ENCODE assay signal across 21 cellular contexts in genomic region chr7:74427974-74428373, GRCh38.
"Had no signal": no experiment of that assay in that cellular context is flagged by ENCODE, and none has a peak within 500 bp of the region (broad histone marks: within the 10 kb centered on the region; RNA-seq: fewer than 3 reads in every experiment).

No MANE protein-coding gene starts in this region.

- H3K4me3 ChIP-seq: cardiac muscle cell, heart right ventricle, lower lobe of right lung, ovary, tibial artery had no signal

- H3K36me3 ChIP-seq: cardiac muscle cell, heart right ventricle, lower lobe of right lung, ovary, tibial artery had no signal

- ATAC-seq: activated CD4-positive, alpha-beta T cell treated with anti-CD3 and anti-CD28 coated beads for 36 hours; activated T-cell treated with anti-CD3 and anti-CD28 coated beads, Interleukin-2, amount 50 U/mL, for 72 hours; heart right ventricle; left lobe of liver; lower lobe of right lung; naive thymus-derived CD4-positive, alpha-beta T cell; right cardiac atrium had no signal

- FAIRE-seq: endometrium had no signal

- H3K4me1 ChIP-seq: lower lobe of right lung had no signal

- H3K9me3 ChIP-seq: heart right ventricle, lower lobe of right lung, ovary, tibial artery had no signal

- H3K27me3 ChIP-seq: cardiac muscle cell, heart right ventricle, ovary, tibial artery had no signal

- DNase-seq: activated B cell treated with CpG ODN at 0.5 μM for 24 hours; activated CD4-positive, alpha-beta T cell treated with anti-CD3 and anti-CD28 coated beads for 36 hours; activated CD4-positive, alpha-beta T cell treated with anti-CD3 and anti-CD28 coated beads, Interleukin-2, amount 50 U/mL, for 48 hours; activated effector memory CD4-positive, alpha-beta T cell treated with anti-CD3 and anti-CD28 coated beads, Interleukin-2, amount 50 U/mL, for 16 hours; activated naive CD4-positive, alpha-beta T cell treated with anti-CD3 and anti-CD28 coated beads, Interleukin-2, amount 10 ng/mL, durations not matched to agents 7 days and 5 days; activated T-cell treated with anti-CD3 and anti-CD28 coated beads, Interleukin-2, amount 50 U/mL, for 72 hours; amygdala; effector CD4-positive, alpha-beta T cell; heart right ventricle; islet precursor cell; lower lobe of right lung; naive thymus-derived CD4-positive, alpha-beta T cell; ovary; right cardiac atrium; stimulated activated CD4-positive, alpha-beta T cell treated with anti-CD3 and anti-CD28 coated beads, Interleukin-4, amount 100 ng/mL, for 24 hours; T-helper 1 cell; T-helper 9 cell; tibial artery had no signal

- H3K27ac ChIP-seq: cardiac muscle cell, heart right ventricle, lower lobe of right lung, ovary, tibial artery had no signal
